1 cellular context compared by ENCODE assay signal in genomic region chr19:38690146-38690545, GRCh38.
TF ChIP-seq lines count a peak whose summit lies in the region.

No MANE protein-coding gene starts in this region.

TF ChIP-seq in HCT116, 20 proteins besides CTCF, POLR2A, EP300 and RAD21 (continued from another document):
- TF ChIP-seq REST (IDR thresholded peaks at IDR 0.05; ENCODE audit: low read depth) (no peak), JUND (IDR thresholded peaks at IDR 0.05) (no peak), SP1 (IDR thresholded peaks at IDR 0.05; ENCODE audit: low read depth) (no peak)
TF ChIP-seq in HCT116: peak in this region for 0.
